In genomic region chr12:65673732-65674131, GRCh38 we compare ENCODE assay signal across 17 cellular contexts.
DNase-seq lines count a peak whose midpoint lies in the region; ATAC-seq and TF ChIP-seq lines count a peak whose summit lies in the region.
"Had no signal": no experiment of that assay in that cellular context is flagged by ENCODE, and none has a peak within 500 bp of the region (broad histone marks: within the 10 kb centered on the region; RNA-seq: fewer than 3 reads in every experiment).

No MANE protein-coding gene starts in this region.

- CTCF ChIA-PET in mammary epithelial cell (lab: Charles Lee; ENCODE audit: low non-redundant PET): interaction anchor here (0.6 to 1.0 kb wide), 3 partner anchors 62 to 361 kb away, joined by 3 to 7 read pairs (median 4); no protein-coding TSS in a partner anchor

- peaks cover 3% of the 10 kb centered on the region for H3K9me3 ChIP-seq in mammary epithelial cell (replicated peaks; ENCODE audit: insufficient read depth, low read length)
- H3K9me3 ChIP-seq in liver (ENCODE audit: control insufficient read depth in 4 of 4, low read length in 3 of 4): no peaks in the 10 kb centered on the region
- H3K9me3 ChIP-seq: lower lobe of right lung, ovary had no signal

- H3K27ac ChIP-seq in mammary epithelial cell (ENCODE audit: insufficient read depth, low read depth, low read length): peak overlapping the region; percentile 98
- H3K27ac ChIP-seq in liver (ENCODE audit: low read depth in 1 of 2, low read length in 2 of 2): no peak overlapping the region
- H3K27ac ChIP-seq: BLaER1 treated with 17β-estradiol and CSF1 and Interleukin-3, amounts not matched to agents 10 nM and 100 nM; KMS-11; lower lobe of right lung; ovary had no signal

- in situ Hi-C loops in mammary epithelial cell (cut with MboI; ENCODE audit: low sequenced_read_pairs in 2 of 2): loop anchor here (5.0 kb wide), 2 partner anchors 71 to 356 kb away; no protein-coding TSS in a partner anchor

- H3K4me1 ChIP-seq in mammary epithelial cell (ENCODE audit: insufficient read depth, low read length) (peaks cover 55% of the 10 kb centered on the region), liver (ENCODE audit: control insufficient read depth in 4 of 4, insufficient read depth in 4 of 4, low read length in 3 of 4) (no peaks in the 10 kb centered on the region)
- H3K4me1 ChIP-seq: lower lobe of right lung had no signal

- H3K9ac ChIP-seq in mammary epithelial cell (ENCODE audit: insufficient read depth, low read length): no peak overlapping the region
- H3K9ac ChIP-seq in liver (ENCODE audit: low read depth in 1 of 2, low read length in 2 of 2): no peak overlapping the region
- H3K9ac ChIP-seq: BLaER1 treated with 17β-estradiol and CSF1 and Interleukin-3, amounts not matched to agents 10 nM and 100 nM; KMS-11 had no signal

- ATAC-seq in HG03469 (IDR thresholded peaks at IDR 0.05; ENCODE audit: unreplicated experiment) (no peak), GM21528 (IDR thresholded peaks at IDR 0.05; ENCODE audit: low FRiP score, unreplicated experiment) (no peak), GM18505 (IDR thresholded peaks at IDR 0.05; ENCODE audit: unreplicated experiment) (no peak)
- ATAC-seq: activated CD8-positive, alpha-beta T cell treated with anti-CD3 and anti-CD28 coated beads, Interleukin-2, amount 10 ng/mL, durations not matched to agents 7 days and 5 days had no signal

- no peak for TF ChIP-seq POLR2A in GM18505 (IDR thresholded peaks at IDR 0.05; ENCODE audit: borderline replicate concordance, extremely low read depth, insufficient read depth, insufficient read length)

- no peaks in the 10 kb centered on the region for H4K20me1 ChIP-seq in mammary epithelial cell (ENCODE audit: insufficient read depth, low read length)
- H4K20me1 ChIP-seq: BLaER1 treated with 17β-estradiol and CSF1 and Interleukin-3, amounts not matched to agents 10 nM and 100 nM had no signal

- H3K79me2 ChIP-seq in mammary epithelial cell (ENCODE audit: insufficient read depth, low read length): no peaks in the 10 kb centered on the region

- H2AFZ ChIP-seq in mammary epithelial cell (ENCODE audit: low read depth, low read length): no peak overlapping the region

- H3K27me3 ChIP-seq in mammary epithelial cell (ENCODE audit: insufficient read depth, low read length) (no peaks in the 10 kb centered on the region), liver (ENCODE audit: control insufficient read depth in 4 of 4, insufficient read depth in 4 of 4, low read length in 3 of 4) (no peaks in the 10 kb centered on the region)
- H3K27me3 ChIP-seq: BLaER1 treated with 17β-estradiol and CSF1 and Interleukin-3, amounts not matched to agents 10 nM and 100 nM; ovary had no signal

- peak; percentile 42 for DNase-seq in AG10803 (ENCODE audit: low read depth)
- DNase-seq in mammary epithelial cell: no peak
- no peak for DNase-seq in stimulated activated CD4-positive, alpha-beta T cell treated with anti-CD3 and anti-CD28 coated beads, Interleukin-15, amount 100 ng/mL, for 24 hours
- DNase-seq: activated CD8-positive, alpha-beta T cell treated with anti-CD3 and anti-CD28 coated beads, Interleukin-2, amount 10 ng/mL, durations not matched to agents 7 days and 5 days; activated naive CD4-positive, alpha-beta T cell treated with anti-CD3 and anti-CD28 coated beads, Interleukin-2, amount 50 U/mL, for 16 hours; lower lobe of right lung; NCI-H2029; ovary; stimulated activated CD4-positive, alpha-beta T cell treated with anti-CD3 and anti-CD28 coated beads, Interleukin-4, amount 100 ng/mL, for 1 hour; stimulated activated naive CD4-positive, alpha-beta T cell treated with Interleukin-2 at 50 U/mL for 16 hours had no signal

- BruUV-seq in mammary epithelial cell (replicated peaks; lab: Mats Ljungman, UMichigan): no TSS peak

- TF ChIP-seq RAD21 in Ishikawa (IDR thresholded peaks at IDR 0.05; ENCODE audit: low read depth): peak; percentile 73
- TF ChIP-seq RAD21 in liver (IDR thresholded peaks at IDR 0.05): peak; percentile 4 to 30

- H3K4me2 ChIP-seq in mammary epithelial cell (ENCODE audit: insufficient read depth, low read depth, low read length): no peak overlapping the region
- H3K4me2 ChIP-seq: BLaER1 treated with 17β-estradiol and CSF1 and Interleukin-3, amounts not matched to agents 10 nM and 100 nM; KMS-11 had no signal

- dilution Hi-C loops in mammary epithelial cell (cut with HindIII; ENCODE audit: low sequenced_read_pairs): loop anchor here (5.0 to 10.0 kb wide), 2 partner anchors 79 to 111 kb away; no protein-coding TSS in a partner anchor

- TF ChIP-seq CTCF in AG10803 (conservative IDR thresholded peaks at IDR 0.05; ENCODE audit: low read length) (peak; percentile 39), mammary epithelial cell (conservative IDR thresholded peaks at IDR 0.05 in 1 of 2, IDR thresholded peaks at IDR 0.05 in 1 of 2; ENCODE audit: extremely low read depth in 1 of 2, insufficient read depth in 1 of 2, low read depth in 1 of 2, low read length in 2 of 2) (peak in 1 of 2 donors; percentile 46), liver (IDR thresholded peaks at IDR 0.05; ENCODE audit: low read depth, low read length, missing input control) (no peak)

- intact Hi-C loops in mammary epithelial cell (cut with micrococcal nuclease): loop anchor here (1.0 to 10.0 kb wide), 7 partner anchors 71 to 411 kb away; partner anchors contain the start of gene HMGA2

- H3K36me3 ChIP-seq in mammary epithelial cell (ENCODE audit: insufficient read depth, low read length): no peaks in the 10 kb centered on the region
- H3K36me3 ChIP-seq in liver (ENCODE audit: control insufficient read depth in 4 of 4, insufficient read depth in 3 of 4, low read depth in 1 of 4, low read length in 3 of 4): no peaks in the 10 kb centered on the region
- H3K36me3 ChIP-seq: BLaER1 treated with 17β-estradiol and CSF1 and Interleukin-3, amounts not matched to agents 10 nM and 100 nM; lower lobe of right lung; ovary had no signal

- H3K4me3 ChIP-seq in AG10803 (ENCODE audit: low read length) (no peak overlapping the region), mammary epithelial cell (replicated peaks in 1 of 3; ENCODE audit: insufficient read depth in 1 of 3, low read depth in 2 of 3, low read length in 3 of 3) (no peak overlapping the region), liver (ENCODE audit: low read depth in 1 of 3, low read length in 3 of 3) (no peak overlapping the region)
- H3K4me3 ChIP-seq: BLaER1 treated with 17β-estradiol and CSF1 and Interleukin-3, amounts not matched to agents 10 nM and 100 nM; lower lobe of right lung; ovary had no signal

- no peak for TF ChIP-seq EP300 in Ishikawa (IDR thresholded peaks at IDR 0.05; ENCODE audit: borderline replicate concordance)

TF ChIP-seq in Ishikawa, 13 proteins besides CTCF, POLR2A, EP300 and RAD21 (continues in another document):
- no peak for TF ChIP-seq CREB1 (IDR thresholded peaks at IDR 0.05; ENCODE audit: low read depth)
- TF ChIP-seq REST (IDR thresholded peaks at IDR 0.05; ENCODE audit: low read depth): no peak
- TF ChIP-seq ZBTB7A (IDR thresholded peaks at IDR 0.05; ENCODE audit: low read depth): no peak

TF ChIP-seq in liver, 16 proteins besides CTCF, POLR2A, EP300 and RAD21 (continues in another document):
- no peak for TF ChIP-seq RXRA (IDR thresholded peaks at IDR 0.05)
- TF ChIP-seq MAX (IDR thresholded peaks at IDR 0.05): no peak
- TF ChIP-seq ZBTB33 (IDR thresholded peaks at IDR 0.05): no peak
- TF ChIP-seq YY1 (IDR thresholded peaks at IDR 0.05): no peak
- no peak for TF ChIP-seq ATF3 (IDR thresholded peaks at IDR 0.05)
- no peak for TF ChIP-seq TAF1 (conservative IDR thresholded peaks at IDR 0.05)
- TF ChIP-seq SP1 (IDR thresholded peaks at IDR 0.05): no peak
- no peak for TF ChIP-seq EGR1 (IDR thresholded peaks at IDR 0.05; ENCODE audit: low read depth in 2 of 2)
